ENCODE assay signal across 8 cellular contexts in genomic region chr11:65476632-65477270, GRCh38. TPM values are rescaled to one million over a fixed set of nuclear protein-coding genes. Genes with fewer than 3 reads are reported as not detected.
DNase-seq lines count a peak whose midpoint lies in the region; ATAC-seq and FAIRE-seq lines count a peak whose summit lies in the region.

No MANE protein-coding gene starts in this region.

- H3K9ac ChIP-seq in skeletal muscle tissue (ENCODE audit: low read depth in 1 of 3, low read length in 3 of 3) = peak overlapping the region; percentile 99 to 100 (median 100)

- intact Hi-C loops in activated CD4-positive, alpha-beta T cell treated with anti-CD3 and anti-CD28 coated beads, Interleukin-2, amount 10 ng/mL, durations not matched to agents 24 days and 14 days (cut with micrococcal nuclease) = loop anchor here (1.0 to 2.0 kb wide), 5 partner anchors 17 to 60 kb away; no protein-coding TSS in a partner anchor
- intact Hi-C loops in left ventricle myocardium superior (cut with micrococcal nuclease) = no loop called here

- H3K4me3 ChIP-seq in skeletal muscle tissue (ENCODE audit: low read length in 3 of 3) = peak overlapping the region; percentile 87 to 96 (median 94)

- peak overlapping the region; percentile 100 for H3K27ac Mint-ChIP-seq in activated CD4-positive, alpha-beta T cell treated with anti-CD3 and anti-CD28 coated beads, Interleukin-2, amount 10 ng/mL, durations not matched to agents 24 days and 14 days

- H3K27me3 Mint-ChIP-seq in activated CD4-positive, alpha-beta T cell treated with anti-CD3 and anti-CD28 coated beads, Interleukin-2, amount 10 ng/mL, durations not matched to agents 24 days and 14 days = no peaks in the 10 kb centered on the region

- ATAC-seq in HG03342 (IDR thresholded peaks at IDR 0.05; ENCODE audit: unreplicated experiment) (peak; percentile 21), left ventricle myocardium superior (no peak)

- peak; percentile 66 for DNase-seq in activated CD4-positive, alpha-beta T cell treated with anti-CD3 and anti-CD28 coated beads, Interleukin-2, amount 10 ng/mL, durations not matched to agents 24 days and 14 days
- DNase-seq in activated CD4-positive, alpha-beta T cell treated with anti-CD3 and anti-CD28 coated beads, Interleukin-2, amount 50 U/mL, for 1 hour = no peak
- DNase-seq in activated T-helper 9 cell treated with anti-CD3 and anti-CD28 coated beads, Interleukin-2, amount 50 U/mL, for 16 hours (ENCODE audit: low read depth) = peak; percentile 35
- DNase-seq in left ventricle myocardium superior = peak; percentile 18
- no peak for DNase-seq in urothelium cell line (ENCODE audit: low spot score)
- DNase-seq in kidney glomerular epithelial cell (lab: John Stamatoyannopoulos, UW) = no peak

- peaks cover 0 to 4% (median 0%) of the 10 kb centered on the region in 3 donors for H3K36me3 ChIP-seq in skeletal muscle tissue (ENCODE audit: control insufficient read depth in 3 of 3, insufficient read depth in 3 of 3, low read length in 3 of 3)

- H3K9me3 ChIP-seq in skeletal muscle tissue (ENCODE audit: control insufficient read depth in 3 of 3, low read length in 3 of 3) = no peaks in the 10 kb centered on the region

- no peaks in the 10 kb centered on the region for H3K9me3 Mint-ChIP-seq in activated CD4-positive, alpha-beta T cell treated with anti-CD3 and anti-CD28 coated beads, Interleukin-2, amount 10 ng/mL, durations not matched to agents 24 days and 14 days

- no peak for FAIRE-seq in urothelium cell line (lab: Jason Lieb, UNC)

- H3K4me3 Mint-ChIP-seq in activated CD4-positive, alpha-beta T cell treated with anti-CD3 and anti-CD28 coated beads, Interleukin-2, amount 10 ng/mL, durations not matched to agents 24 days and 14 days = peak overlapping the region; percentile 97

- H3K27ac ChIP-seq in skeletal muscle tissue (ENCODE audit: low read depth, low read length) = peak overlapping the region; percentile 100

- H3K27me3 ChIP-seq in skeletal muscle tissue (ENCODE audit: control insufficient read depth in 3 of 3, insufficient read depth in 3 of 3, low read length in 3 of 3) = no peaks in the 10 kb centered on the region

- peaks cover 36 to 59% (median 52%) of the 10 kb centered on the region in 3 donors for H3K4me1 ChIP-seq in skeletal muscle tissue (ENCODE audit: control insufficient read depth in 3 of 3, insufficient read depth in 3 of 3, low read length in 3 of 3)

- peaks cover 6% of the 10 kb centered on the region for H3K36me3 Mint-ChIP-seq in activated CD4-positive, alpha-beta T cell treated with anti-CD3 and anti-CD28 coated beads, Interleukin-2, amount 10 ng/mL, durations not matched to agents 24 days and 14 days (ENCODE audit: low read depth)

- peaks cover 28% of the 10 kb centered on the region for H3K4me1 Mint-ChIP-seq in activated CD4-positive, alpha-beta T cell treated with anti-CD3 and anti-CD28 coated beads, Interleukin-2, amount 10 ng/mL, durations not matched to agents 24 days and 14 days

RNA-seq across cellular contexts. Expression of gene MALAT1, which starts 22.1 kb away (rescaled TPM):
- 5,198 and 5,435 TPM in 2 replicates for total RNA-seq in activated CD4-positive, alpha-beta T cell treated with anti-CD3 and anti-CD28 coated beads, Interleukin-2, amount 10 ng/mL, durations not matched to agents 24 days and 14 days
- 7,191 TPM for total RNA-seq in left ventricle myocardium superior
- 7,794 TPM for total RNA-seq in skeletal muscle tissue

RNA-seq across cellular contexts. Expression of gene SCYL1, which starts 48.1 kb away (rescaled TPM):
- 94.2 and 95.8 TPM in 2 replicates for total RNA-seq in activated CD4-positive, alpha-beta T cell treated with anti-CD3 and anti-CD28 coated beads, Interleukin-2, amount 10 ng/mL, durations not matched to agents 24 days and 14 days
- total RNA-seq in left ventricle myocardium superior (60.4 TPM), skeletal muscle tissue (36.0 TPM)

RNA-seq across cellular contexts. Expression of gene NEAT1, which starts 54.2 kb away (rescaled TPM):
- total RNA-seq in activated CD4-positive, alpha-beta T cell treated with anti-CD3 and anti-CD28 coated beads, Interleukin-2, amount 10 ng/mL, durations not matched to agents 24 days and 14 days = 410 and 411 TPM in 2 replicates
- total RNA-seq in left ventricle myocardium superior (508 TPM), skeletal muscle tissue (26.1 TPM)

Comparison
In these comparisons a context has a peak if more than half of its experiments do, and no peak if none do; other contexts are left out.
1. DNase-seq: peak in activated CD4-positive, alpha-beta T cell treated with anti-CD3 and anti-CD28 coated beads, Interleukin-2, amount 10 ng/mL, durations not matched to agents 24 days and 14 days (single experiment), activated T-helper 9 cell treated with anti-CD3 and anti-CD28 coated beads, Interleukin-2, amount 50 U/mL, for 16 hours (single experiment) and left ventricle myocardium superior (single experiment); none in activated CD4-positive, alpha-beta T cell treated with anti-CD3 and anti-CD28 coated beads, Interleukin-2, amount 50 U/mL, for 1 hour (single experiment), urothelium cell line (single experiment) and kidney glomerular epithelial cell (single experiment).
2. RNA of gene NEAT1, which starts 54.2 kb away (total RNA-seq): 508 TPM in left ventricle myocardium superior (single experiment) and 410 to 411 TPM in activated CD4-positive, alpha-beta T cell treated with anti-CD3 and anti-CD28 coated beads, Interleukin-2, amount 10 ng/mL, durations not matched to agents 24 days and 14 days; 26.1 TPM in skeletal muscle tissue (single experiment); every median in the first group is over 10 times any median in the second.